Comparison of ENCODE assay signal across 38 cellular contexts in genomic region chr6:334536-334935, GRCh38. TPM values are rescaled to one million over a fixed set of nuclear protein-coding genes. Genes with fewer than 3 reads are reported as not detected.
"Had no signal": no experiment of that assay in that cellular context is flagged by ENCODE, and none has a peak within 500 bp of the region (broad histone marks: within the 10 kb centered on the region; RNA-seq: fewer than 3 reads in every experiment).

No MANE protein-coding gene starts in this region.

- DNase-seq: Karpas-422, Kasumi-1, MG63, MM.1S, MV-4-11, NCI-H1048, NCI-H1092, NCI-H1092 treated with DMSO at 0.1 percent for 48 hours, NCI-H1105, NCI-H1105 treated with DMSO at 0.1 percent for 48 hours, NCI-H1417, NCI-H1417 treated with DMSO at 0.1 percent for 48 hours, NCI-H1436, NCI-H1436 treated with DMSO at 0.1 percent for 48 hours, NCI-H146, NCI-H1694, NCI-H1694 treated with DMSO at 0.1 percent for 48 hours, NCI-H187, NCI-H187 treated with DMSO at 0.1 percent for 48 hours, NCI-H1930, NCI-H2029, NCI-H2029 treated with DMSO at 0.1 percent for 48 hours, NCI-H2081, NCI-H2081 treated with DMSO at 0.1 percent for 48 hours, NCI-H2107, NCI-H2171, NCI-H2171 treated with DMSO at 0.1 percent for 48 hours, NCI-H2227 treated with DMSO at 0.1 percent for 48 hours, NCI-H226, NCI-H345, NCI-H446, NCI-H446 treated with DMSO at 0.1 percent for 48 hours, NCI-H510A, NCI-H510A treated with DMSO at 0.1 percent for 48 hours, NCI-H524, NCI-H524 treated with DMSO at 0.1 percent for 48 hours had no signal

- H3K27me3 ChIP-seq: MG63 had no signal

- H3K4me3 ChIP-seq: MG63 had no signal

- H3K9me3 ChIP-seq: MG63 had no signal

- H3K36me3 ChIP-seq: MG63 had no signal

RNA-seq across cellular contexts. Expression of gene IRF4, which starts 57.0 kb away (rescaled TPM):
- total RNA-seq: LHCN-M2, MCF 10A had no signal
